Comparison of ENCODE assay signal across 1 cellular context in the genomic region with DNA sequence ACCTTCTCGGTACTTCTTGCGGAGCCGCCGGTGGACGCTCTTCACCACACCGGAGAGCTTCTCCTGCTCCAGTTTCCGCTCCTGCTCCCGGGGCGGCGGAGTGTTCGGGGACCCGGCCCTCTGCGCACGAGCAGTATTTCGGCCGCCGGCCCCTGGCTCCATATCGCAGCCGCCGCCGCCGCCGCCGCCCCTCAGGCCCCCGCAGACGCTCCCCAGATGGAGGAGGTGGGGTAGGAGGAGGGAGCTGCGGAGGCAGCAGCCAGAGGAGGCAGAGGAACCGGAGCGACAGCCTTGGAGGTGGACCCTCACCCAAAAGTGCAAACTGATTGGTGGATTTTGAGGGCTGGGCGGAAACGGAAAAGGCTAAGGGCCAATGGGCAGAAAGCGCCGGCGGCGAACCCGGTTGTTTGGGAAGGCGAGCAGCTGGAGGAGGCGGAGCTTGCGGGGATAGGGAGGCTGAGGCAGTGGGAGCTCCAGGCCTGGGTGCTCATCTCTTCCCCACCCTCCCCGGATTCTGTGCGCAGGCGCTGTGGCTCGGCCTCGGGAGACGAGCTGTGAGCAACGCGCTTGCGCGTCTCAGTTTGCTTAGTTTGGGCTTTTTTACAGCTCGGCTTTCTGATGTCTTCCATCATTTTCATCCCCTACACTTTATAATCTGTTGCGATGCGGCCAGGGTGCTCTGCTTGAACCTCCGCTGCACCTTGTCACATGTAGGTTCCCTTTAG.
A peak's percentile ranks its signal among the peaks of the same experiment; 100 is the strongest.
TF ChIP-seq lines count a peak whose summit lies in the region.

No MANE protein-coding gene starts in this region.

TF ChIP-seq in neural cell, 6 proteins besides CTCF, POLR2A, EP300 and RAD21 (continued from another document):
- TF ChIP-seq REST (IDR thresholded peaks at IDR 0.05; ENCODE audit: borderline replicate concordance) (peak; percentile 30), POLR2AphosphoS5 (IDR thresholded peaks at IDR 0.05) (peak; percentile 82)
